15 cellular contexts compared by ENCODE assay signal in genomic region chr2:206942799-206943478, GRCh38. TPM values are rescaled to one million over a fixed set of nuclear protein-coding genes. Genes with fewer than 3 reads are reported as not detected.
DNase-seq lines count a peak whose midpoint lies in the region; ATAC-seq and TF ChIP-seq lines count a peak whose summit lies in the region.
"Had no signal": no experiment of that assay in that cellular context is flagged by ENCODE, and none has a peak within 500 bp of the region (broad histone marks: within the 10 kb centered on the region; RNA-seq: fewer than 3 reads in every experiment).

No MANE protein-coding gene starts in this region.

- H3K18ac ChIP-seq in H9 (ENCODE audit: insufficient read length, low read depth, low read length): no peak overlapping the region
- H3K18ac ChIP-seq in mesendoderm (ENCODE audit: low read length): peak overlapping the region; percentile 68

- H3K27me3 ChIP-seq in H9 (ENCODE audit: insufficient read depth, low read length) (no peaks in the 10 kb centered on the region), mesendoderm (ENCODE audit: insufficient read depth, low read length, poor library complexity) (no peaks in the 10 kb centered on the region), gastroesophageal sphincter (no peaks in the 10 kb centered on the region)

- DNase-seq in H9 (no peak), WTC11 (ENCODE audit: low spot score) (no peak), mesendoderm (peak; percentile 56), GM03348 (ENCODE audit: low spot score) (no peak)
- DNase-seq: AML-193; Caco-2; CD4-positive, alpha-beta T cell; GDM1; GM23248; KG1 had no signal

- H3K27ac ChIP-seq in H9 (ENCODE audit: insufficient read length, low read depth, low read length) (no peak overlapping the region), mesendoderm (ENCODE audit: low read depth, low read length) (no peak overlapping the region), gastroesophageal sphincter (no peak overlapping the region)
- H3K27ac ChIP-seq: C4-2B, GM23248 had no signal

- H3K36me3 ChIP-seq in mesendoderm (ENCODE audit: control insufficient read depth, insufficient read depth, low read length) (no peaks in the 10 kb centered on the region), gastroesophageal sphincter (no peaks in the 10 kb centered on the region)

- peak; percentile 90 for ATAC-seq in WTC11
- ATAC-seq in HG02588 (IDR thresholded peaks at IDR 0.05; ENCODE audit: unreplicated experiment): no peak
- no peak for ATAC-seq in gastroesophageal sphincter

- no peak overlapping the region for H2AFZ ChIP-seq in H9 (ENCODE audit: low read length)
- H2AFZ ChIP-seq: GM23248 had no signal

- H2BK12ac ChIP-seq in H9 (ENCODE audit: insufficient read length, low read depth, low read length): no peak overlapping the region

- H3K4me1 ChIP-seq in H9 (ENCODE audit: insufficient read depth, low read length) (peaks cover 2% of the 10 kb centered on the region; the same call in 1 of the 2 replicates), mesendoderm (ENCODE audit: control insufficient read depth, low read depth, low read length) (peaks cover 2% of the 10 kb centered on the region), gastroesophageal sphincter (no peaks in the 10 kb centered on the region)
- H3K4me1 ChIP-seq: Caco-2 had no signal

- no peak overlapping the region for H3K4me3 ChIP-seq in mesendoderm (ENCODE audit: low read length)
- H3K4me3 ChIP-seq in gastroesophageal sphincter: no peak overlapping the region
- H3K4me3 ChIP-seq: GM23248 had no signal

- H3K4me2 ChIP-seq in H9 (ENCODE audit: insufficient read depth, insufficient read length, low read length) (no peak overlapping the region), mesendoderm (ENCODE audit: low read length) (no peak overlapping the region)

- no CpG with 5 or more reads among the region's 2 CpGs for WGBS in H9 (ENCODE audit: extremely low coverage, insufficient read length, low lambda C conversion rate)
- no CpG with 5 or more reads among the region's 2 CpGs for WGBS in mesendoderm (ENCODE audit: extremely low coverage, insufficient coverage, low lambda C conversion rate)
- WGBS in gastroesophageal sphincter (ENCODE audit: low coverage in 1 of 2), 2 donors: 46 to 62% methylated on average over 2 of the region's 2 CpGs

- H3K4me3 Mint-ChIP-seq in H9: no peak overlapping the region
- H3K4me3 Mint-ChIP-seq in WTC11: no peak overlapping the region
- H3K4me3 Mint-ChIP-seq: CD4-positive, alpha-beta T cell had no signal

- no peaks in the 10 kb centered on the region for H3K9me3 ChIP-seq in H9 (ENCODE audit: control insufficient read depth, low read depth, low read length)
- no peaks in the 10 kb centered on the region for H3K9me3 ChIP-seq in gastroesophageal sphincter
- H3K9me3 ChIP-seq: Caco-2 had no signal

- CTCF ChIA-PET in WTC11 (lab: Charles Lee): no interaction called here

- H2BK120ac ChIP-seq in H9 (ENCODE audit: low read depth, low read length, poor library complexity, severe bottlenecking) (no peak overlapping the region), mesendoderm (ENCODE audit: low read depth, low read length) (no peak overlapping the region)

- no peaks in the 10 kb centered on the region for H4K20me1 ChIP-seq in H9 (ENCODE audit: control insufficient read depth, insufficient read depth, insufficient read length)

- POLR2A ChIA-PET in WTC11 (lab: Charles Lee): no interaction called here

- H3K27ac Mint-ChIP-seq in H9 (peak overlapping the region; percentile 46 to 75 (median 62); a peak in 3 of 7 replicates), WTC11 (peak overlapping the region; percentile 93)
- H3K27ac Mint-ChIP-seq: CD4-positive, alpha-beta T cell had no signal

- H3K4ac ChIP-seq in H9 (ENCODE audit: low read depth, low read length): no peak overlapping the region
- no peak overlapping the region for H3K4ac ChIP-seq in mesendoderm (ENCODE audit: low read depth, low read length)

- H3K27me3 Mint-ChIP-seq in H9 (ENCODE audit: low read depth) (no peaks in the 10 kb centered on the region), WTC11 (ENCODE audit: low read depth) (no peaks in the 10 kb centered on the region; the same call in 1 of the 2 replicates)

- no peak overlapping the region for H4K91ac ChIP-seq in H9 (ENCODE audit: insufficient read length, low read depth, low read length)

- H2BK15ac ChIP-seq in H9 (ENCODE audit: low read depth, low read length) (no peak overlapping the region), mesendoderm (replicated peaks; ENCODE audit: low read depth) (no peak overlapping the region)

- no peak overlapping the region for H3K14ac ChIP-seq in H9 (ENCODE audit: insufficient read depth, low read length)

- H3K9me3 Mint-ChIP-seq in H9 (peaks cover 18 to 19% of the 10 kb centered on the region in 2 experiments), WTC11 (peaks cover 26% of the 10 kb centered on the region)

- no peak overlapping the region for H4K5ac ChIP-seq in H9 (ENCODE audit: insufficient read length, low read depth, low read length)
- H4K5ac ChIP-seq in mesendoderm (ENCODE audit: low read length): no peak overlapping the region

- H3K56ac ChIP-seq in H9 (ENCODE audit: insufficient read length, low read depth, low read length): no peak overlapping the region
- no peak overlapping the region for H3K56ac ChIP-seq in mesendoderm (ENCODE audit: low read length)

- TF ChIP-seq CTCF in H9 (conservative IDR thresholded peaks at IDR 0.05): no peak
- no peak for TF ChIP-seq CTCF in WTC11 (IDR thresholded peaks at IDR 0.05)
- TF ChIP-seq CTCF in gastroesophageal sphincter (IDR thresholded peaks at IDR 0.05): no peak

- H3T11ph ChIP-seq in H9 (ENCODE audit: low read length): no peak overlapping the region

- H2BK20ac ChIP-seq in H9 (ENCODE audit: low read depth, low read length, poor library complexity, severe bottlenecking): no peak overlapping the region

- H3K79me1 ChIP-seq in H9 (ENCODE audit: insufficient read depth, low read depth, low read length, poor library complexity, severe bottlenecking) (no peaks in the 10 kb centered on the region), mesendoderm (ENCODE audit: low read length) (no peaks in the 10 kb centered on the region)

- H3K36me3 Mint-ChIP-seq in H9 (ENCODE audit: insufficient read depth in 1 of 3, low read depth in 3 of 3) (peaks cover 0 to 19% (median 14%) of the 10 kb centered on the region in 3 experiments; a peak in 4 of 7 replicates), WTC11 (peaks cover 21% of the 10 kb centered on the region)

- no peak for TF ChIP-seq POLR2A in gastroesophageal sphincter (IDR thresholded peaks at IDR 0.05)

- H4K8ac ChIP-seq in H9 (replicated peaks; ENCODE audit: insufficient read length, low read depth, low read length) (no peak overlapping the region), mesendoderm (ENCODE audit: low read depth, low read length) (no peak overlapping the region)

- H2AK5ac ChIP-seq in H9 (ENCODE audit: insufficient read length, low read length): no peak overlapping the region
- no peak overlapping the region for H2AK5ac ChIP-seq in mesendoderm (ENCODE audit: low read length)

- H3K79me2 ChIP-seq in H9 (ENCODE audit: insufficient read depth, low read length): no peaks in the 10 kb centered on the region
- no peaks in the 10 kb centered on the region for H3K79me2 ChIP-seq in mesendoderm (ENCODE audit: control insufficient read depth, insufficient read depth, low read length)

- no peak for TF ChIP-seq EP300 in gastroesophageal sphincter (IDR thresholded peaks at IDR 0.05)

- no peak overlapping the region for H3K23ac ChIP-seq in H9 (ENCODE audit: insufficient read length, low read depth, low read length)
- H3K23ac ChIP-seq in mesendoderm (ENCODE audit: low read length): no peak overlapping the region

- H3K9ac ChIP-seq in H9 (ENCODE audit: extremely low read depth, insufficient read length, low read length) (no peak overlapping the region), mesendoderm (ENCODE audit: low read length) (no peak overlapping the region)
- H3K9ac ChIP-seq: GM23248 had no signal

- H3K4me1 Mint-ChIP-seq in H9: peaks cover 10 to 13% of the 10 kb centered on the region in 2 experiments
- H3K4me1 Mint-ChIP-seq in WTC11: peaks cover 18% of the 10 kb centered on the region

- H2BK5ac ChIP-seq in H9 (ENCODE audit: insufficient read length, low read length) (no peak overlapping the region), mesendoderm (ENCODE audit: low read length) (no peak overlapping the region)

- no peaks in the 10 kb centered on the region for H3K23me2 ChIP-seq in H9 (ENCODE audit: insufficient read length, low read depth, low read length, poor library complexity, severe bottlenecking)

TF ChIP-seq in WTC11, 78 proteins besides CTCF, POLR2A, EP300 and RAD21:
- TF ChIP-seq, protein P1, sequence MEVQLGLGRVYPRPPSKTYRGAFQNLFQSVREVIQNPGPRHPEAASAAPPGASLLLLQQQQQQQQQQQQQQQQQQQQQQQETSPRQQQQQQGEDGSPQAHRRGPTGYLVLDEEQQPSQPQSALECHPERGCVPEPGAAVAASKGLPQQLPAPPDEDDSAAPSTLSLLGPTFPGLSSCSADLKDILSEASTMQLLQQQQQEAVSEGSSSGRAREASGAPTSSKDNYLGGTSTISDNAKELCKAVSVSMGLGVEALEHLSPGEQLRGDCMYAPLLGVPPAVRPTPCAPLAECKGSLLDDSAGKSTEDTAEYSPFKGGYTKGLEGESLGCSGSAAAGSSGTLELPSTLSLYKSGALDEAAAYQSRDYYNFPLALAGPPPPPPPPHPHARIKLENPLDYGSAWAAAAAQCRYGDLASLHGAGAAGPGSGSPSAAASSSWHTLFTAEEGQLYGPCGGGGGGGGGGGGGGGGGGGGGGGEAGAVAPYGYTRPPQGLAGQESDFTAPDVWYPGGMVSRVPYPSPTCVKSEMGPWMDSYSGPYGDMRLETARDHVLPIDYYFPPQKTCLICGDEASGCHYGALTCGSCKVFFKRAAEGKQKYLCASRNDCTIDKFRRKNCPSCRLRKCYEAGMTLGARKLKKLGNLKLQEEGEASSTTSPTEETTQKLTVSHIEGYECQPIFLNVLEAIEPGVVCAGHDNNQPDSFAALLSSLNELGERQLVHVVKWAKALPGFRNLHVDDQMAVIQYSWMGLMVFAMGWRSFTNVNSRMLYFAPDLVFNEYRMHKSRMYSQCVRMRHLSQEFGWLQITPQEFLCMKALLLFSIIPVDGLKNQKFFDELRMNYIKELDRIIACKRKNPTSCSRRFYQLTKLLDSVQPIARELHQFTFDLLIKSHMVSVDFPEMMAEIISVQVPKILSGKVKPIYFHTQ (CRISPR knock-in tag; IDR thresholded peaks at IDR 0.05): no peak
- TF ChIP-seq NFATC4 (CRISPR knock-in tag; IDR thresholded peaks at IDR 0.05): no peak

RNA-seq across cellular contexts. Expression of gene CPO, which starts 3.6 kb away (rescaled TPM):
- total RNA-seq in H9 (2021) (0.66 and 0.68 TPM in 2 replicates), WTC11 (2021) (0.37 to 1.2 TPM (median 0.46 TPM) in 3 replicates), gastroesophageal sphincter (1 to 10 TPM in 3 of 4 donors, under 1 TPM in 1; 0.27 to 2.0 (median 1.9) TPM)
- 0.39 TPM for polyA plus RNA-seq in mesendoderm (2013, experiment 1 of 2)
- polyA plus RNA-seq in mesendoderm (2013, experiment 2 of 2): 0.41 TPM
- total RNA-seq: Caco-2; CD4-positive, alpha-beta T cell; GM23248; HT-29 had no signal
- polyA plus RNA-seq: BJ had no signal
